Comparison of ENCODE assay signal across 8 cellular contexts in genomic region chr12:123385536-123385935, GRCh38. TPM values are rescaled to one million over a fixed set of nuclear protein-coding genes. Genes with fewer than 3 reads are reported as not detected.
DNase-seq lines count a peak whose midpoint lies in the region; ATAC-seq, FAIRE-seq and TF ChIP-seq lines count a peak whose summit lies in the region.
"Not testable (repeated sequence)": the region's sequence is repeated elsewhere in the genome, so short reads cannot be mapped to it uniquely, and the experiment has no call there.

No MANE protein-coding gene starts in this region.

- POLR2A ChIA-PET in HCT116 (lab: Charles Lee): not testable (repeated sequence)
- POLR2A ChIA-PET in activated naive CD8-positive, alpha-beta T cell treated with anti-CD3 and anti-CD28 coated beads, Interleukin-2, amount 10 ng/mL, durations not matched to agents 7 days and 5 days (lab: Charles Lee): interaction anchor here (0.7 to 5.9 kb wide), 2 partner anchors 11 to 20 kb away, joined by 6 to 86 read pairs; partner anchors contain the start of gene SBNO1
- POLR2A ChIA-PET in endothelial cell of umbilical vein (lab: Charles Lee): interaction anchor here (0.6 kb wide), 1 partner anchor 14 kb away, joined by 3 read pairs; no protein-coding TSS in a partner anchor

- not testable (repeated sequence) for TF ChIP-seq CTCF in HCT116 (IDR thresholded peaks at IDR 0.05 in 2 of 3, conservative IDR thresholded peaks at IDR 0.05 in 1 of 3; ENCODE audit: borderline replicate concordance in 1 of 3, insufficient read depth in 1 of 3, low read depth in 2 of 3, low read length in 2 of 3); NB4 (IDR thresholded peaks at IDR 0.05; ENCODE audit: low read depth, low read length); endothelial cell of umbilical vein (IDR thresholded peaks at IDR 0.05; ENCODE audit: extremely low read depth in 1 of 2, insufficient read depth in 1 of 2, low read depth in 1 of 2, low read length in 2 of 2); keratinocyte (optimal IDR thresholded peaks at IDR 0.05 in 1 of 3, IDR thresholded peaks at IDR 0.05 in 1 of 3, conservative IDR thresholded peaks at IDR 0.05 in 1 of 3; ENCODE audit: extremely low read depth in 1 of 3, insufficient read depth in 2 of 3, low read length in 3 of 3); psoas muscle (IDR thresholded peaks at IDR 0.05)

- BruUV-seq in HCT116 (replicated peaks; lab: Mats Ljungman, UMichigan): not testable (repeated sequence)
- BruUV-seq in endothelial cell of umbilical vein (replicated peaks; lab: Mats Ljungman, UMichigan): TSS peak; percentile 1

- H3K36me3 Mint-ChIP-seq in CD4-positive, CD25-positive, alpha-beta regulatory T cell; activated naive CD8-positive, alpha-beta T cell treated with anti-CD3 and anti-CD28 coated beads, Interleukin-2, amount 10 ng/mL, durations not matched to agents 7 days and 5 days: not testable (repeated sequence)

- not testable (repeated sequence) for H3K9me2 ChIP-seq in HCT116 (ENCODE audit: insufficient read depth)

- dilution Hi-C loops in endothelial cell of umbilical vein (cut with MboI; ENCODE audit: extremely low pct_ligation_motif_present, low sequenced_read_pairs); keratinocyte (cut with MboI; ENCODE audit: extremely low pct_ligation_motif_present, low sequenced_read_pairs): not testable (repeated sequence)

- H3K79me2 ChIP-seq in HCT116 (ENCODE audit: insufficient read depth, low read length) (peaks cover 56% of the 10 kb centered on the region), endothelial cell of umbilical vein (ENCODE audit: control insufficient read depth, insufficient read depth, low read length) (peaks cover 34% of the 10 kb centered on the region), keratinocyte (ENCODE audit: control insufficient read depth, insufficient read depth, low read length) (peaks cover 32% of the 10 kb centered on the region)

- peaks cover 6 to 37% (median 21%) of the 10 kb centered on the region in 4 donors for H3K4me1 Mint-ChIP-seq in CD4-positive, CD25-positive, alpha-beta regulatory T cell
- peaks cover 20% of the 10 kb centered on the region for H3K4me1 Mint-ChIP-seq in activated naive CD8-positive, alpha-beta T cell treated with anti-CD3 and anti-CD28 coated beads, Interleukin-2, amount 10 ng/mL, durations not matched to agents 7 days and 5 days

- not testable (repeated sequence) for ATAC-seq in CD4-positive, CD25-positive, alpha-beta regulatory T cell (ENCODE audit: low read depth in 2 of 2); HCT116; activated naive CD8-positive, alpha-beta T cell treated with anti-CD3 and anti-CD28 coated beads, Interleukin-2, amount 10 ng/mL, durations not matched to agents 7 days and 5 days (ENCODE audit: low read depth); psoas muscle

- RAD21 ChIA-PET in HCT116 (lab: Charles Lee; ENCODE audit: low non-redundant PET in 1 of 2, low total read pairs in 2 of 2, uncharacterized antibody in 2 of 2, unreplicated experiment in 2 of 2): not testable (repeated sequence)

- peak overlapping the region in 3 of 4 donors; percentile 4 to 22 (median 15) for H3K4me3 Mint-ChIP-seq in CD4-positive, CD25-positive, alpha-beta regulatory T cell
- H3K4me3 Mint-ChIP-seq in activated naive CD8-positive, alpha-beta T cell treated with anti-CD3 and anti-CD28 coated beads, Interleukin-2, amount 10 ng/mL, durations not matched to agents 7 days and 5 days: peak overlapping the region; percentile 13

- 91 to 92% (median 92%) methylated on average over 9 of the region's 9 CpGs for WGBS in psoas muscle, 3 donors

- not testable (repeated sequence) for H2AFZ ChIP-seq in HCT116 (ENCODE audit: low read depth, low read length, poor library complexity, severe bottlenecking); endothelial cell of umbilical vein (ENCODE audit: low read depth, low read length); keratinocyte (ENCODE audit: control insufficient read depth, low read length)

- CTCF ChIA-PET in HCT116 (lab: Charles Lee): not testable (repeated sequence)
- CTCF ChIA-PET in endothelial cell of umbilical vein (lab: Charles Lee): interaction anchor here (0.7 kb wide), 1 partner anchor 18 kb away, joined by 5 read pairs; no protein-coding TSS in a partner anchor

- not testable (repeated sequence) for H3K27ac Mint-ChIP-seq in CD4-positive, CD25-positive, alpha-beta regulatory T cell; activated naive CD8-positive, alpha-beta T cell treated with anti-CD3 and anti-CD28 coated beads, Interleukin-2, amount 10 ng/mL, durations not matched to agents 7 days and 5 days

- TF ChIP-seq RAD21 in HCT116 (IDR thresholded peaks at IDR 0.05; ENCODE audit: low read depth): not testable (repeated sequence)

- not testable (repeated sequence) for TF ChIP-seq POLR2A in HCT116 (IDR thresholded peaks at IDR 0.05; ENCODE audit: borderline replicate concordance, extremely low read depth, insufficient read depth, insufficient read length); NB4 (IDR thresholded peaks at IDR 0.05; ENCODE audit: extremely low read depth, insufficient read length); endothelial cell of umbilical vein (IDR thresholded peaks at IDR 0.05; ENCODE audit: low read depth, low read length)

- not testable (repeated sequence) for H3K27me3 ChIP-seq in CD4-positive, CD25-positive, alpha-beta regulatory T cell (ENCODE audit: control insufficient read depth, insufficient read depth, low read length); HCT116 (ENCODE audit: insufficient read depth, low read length); endothelial cell of umbilical vein (ENCODE audit: control insufficient read depth in 2 of 2, insufficient read depth in 2 of 2, low read length in 2 of 2); keratinocyte (ENCODE audit: control insufficient read depth, extremely low read depth, insufficient read depth, low read length); psoas muscle (ENCODE audit: insufficient read depth in 3 of 3, low read length in 2 of 3)

- peaks cover 38% of the 10 kb centered on the region for H3K4me1 ChIP-seq in CD4-positive, CD25-positive, alpha-beta regulatory T cell (ENCODE audit: control insufficient read depth, insufficient read depth, low read length, poor library complexity, severe bottlenecking)
- peaks cover 23 to 44% of the 10 kb centered on the region in 2 experiments for H3K4me1 ChIP-seq in HCT116 (ENCODE audit: control insufficient read depth in 1 of 2, insufficient read depth in 2 of 2, low read length in 2 of 2)
- peaks cover 19% of the 10 kb centered on the region for H3K4me1 ChIP-seq in endothelial cell of umbilical vein (ENCODE audit: control insufficient read depth, extremely low read depth, insufficient read depth, low read length)
- H3K4me1 ChIP-seq in keratinocyte (ENCODE audit: control insufficient read depth, extremely low read depth, insufficient read depth, low read length): peaks cover 26% of the 10 kb centered on the region
- peaks cover 23% of the 10 kb centered on the region for H3K4me1 ChIP-seq in psoas muscle

- H3K36me3 ChIP-seq in CD4-positive, CD25-positive, alpha-beta regulatory T cell (ENCODE audit: control insufficient read depth, insufficient read depth, low read length); HCT116 (ENCODE audit: control insufficient read depth in 1 of 2, insufficient read depth in 2 of 2, low read length in 2 of 2); SK-N-MC (ENCODE audit: insufficient read depth, low read length); endothelial cell of umbilical vein (ENCODE audit: control insufficient read depth in 2 of 2, extremely low read depth in 1 of 2, insufficient read depth in 2 of 2, low read length in 2 of 2); keratinocyte (ENCODE audit: control insufficient read depth in 2 of 2, extremely low read depth in 1 of 2, insufficient read depth in 2 of 2, low read length in 2 of 2); psoas muscle (ENCODE audit: insufficient read depth in 1 of 2, low read depth in 1 of 2): not testable (repeated sequence)

- not testable (repeated sequence) for DNase-seq in CD4-positive, CD25-positive, alpha-beta regulatory T cell; HCT116 (ENCODE audit: low read depth, low spot score); SK-N-MC (ENCODE audit: low read depth, low spot score); activated naive CD8-positive, alpha-beta T cell treated with anti-CD3 and anti-CD28 coated beads, Interleukin-2, amount 10 ng/mL, durations not matched to agents 7 days and 5 days; endothelial cell of umbilical vein (ENCODE audit: low read depth, low spot score); keratinocyte (ENCODE audit: low read depth, low spot score); psoas muscle
- peak; percentile 37 for DNase-seq in NB4 (ENCODE audit: low read depth)

- peak overlapping the region; percentile 96; the same call in 1 of the 2 replicates for H3K4me2 ChIP-seq in HCT116 (ENCODE audit: low read length)
- H3K4me2 ChIP-seq in endothelial cell of umbilical vein (ENCODE audit: insufficient read depth, low read length): not testable (repeated sequence)
- H3K4me2 ChIP-seq in keratinocyte (ENCODE audit: control insufficient read depth, extremely low read depth, insufficient read depth, low read depth, low read length): peak overlapping the region; percentile 86

- not testable (repeated sequence) for H3K9me1 ChIP-seq in endothelial cell of umbilical vein (replicated peaks; ENCODE audit: control insufficient read depth, extremely low read depth, insufficient read depth, low read length); keratinocyte (ENCODE audit: control insufficient read depth, extremely low read depth, insufficient read depth, low read length)

- not testable (repeated sequence) for H3K27me3 Mint-ChIP-seq in CD4-positive, CD25-positive, alpha-beta regulatory T cell; activated naive CD8-positive, alpha-beta T cell treated with anti-CD3 and anti-CD28 coated beads, Interleukin-2, amount 10 ng/mL, durations not matched to agents 7 days and 5 days

- not testable (repeated sequence) for H3K9me3 ChIP-seq in CD4-positive, CD25-positive, alpha-beta regulatory T cell (ENCODE audit: control insufficient read depth in 2 of 2, low read length in 2 of 2); HCT116 (ENCODE audit: control insufficient read depth in 1 of 2, insufficient read depth in 1 of 2, low read depth in 1 of 2, low read length in 2 of 2); SK-N-MC (ENCODE audit: low read depth, low read length); endothelial cell of umbilical vein (replicated peaks; ENCODE audit: control insufficient read depth, insufficient read depth, low read length); keratinocyte (ENCODE audit: control insufficient read depth, low read depth, low read length); psoas muscle

- H3K4me3 ChIP-seq in CD4-positive, CD25-positive, alpha-beta regulatory T cell (ENCODE audit: low read depth, low read length); HCT116 (replicated peaks in 1 of 2; ENCODE audit: low read depth in 1 of 2, low read length in 2 of 2); NB4 (ENCODE audit: low read depth, low read length); endothelial cell of umbilical vein (replicated peaks in 1 of 3; ENCODE audit: insufficient read depth in 1 of 3, low read depth in 1 of 3, low read length in 3 of 3); keratinocyte (ENCODE audit: control insufficient read depth in 2 of 3, extremely low read depth in 1 of 3, insufficient read depth in 2 of 3, low read depth in 1 of 3, low read length in 3 of 3); psoas muscle: not testable (repeated sequence)
- H3K4me3 ChIP-seq in SK-N-MC: peak overlapping the region; percentile 95

- not testable (repeated sequence) for FAIRE-seq in endothelial cell of umbilical vein (lab: Jason Lieb, UNC); keratinocyte (lab: Jason Lieb, UNC)

- intact Hi-C loops in HCT116 (cut with micrococcal nuclease); endothelial cell of umbilical vein (cut with micrococcal nuclease); psoas muscle (cut with DNase I): not testable (repeated sequence)

- not testable (repeated sequence) for H3K9ac ChIP-seq in HCT116 (ENCODE audit: low read length); SK-N-MC (ENCODE audit: insufficient read length); endothelial cell of umbilical vein (replicated peaks; ENCODE audit: extremely low read depth, insufficient read depth, low read length); keratinocyte (ENCODE audit: control insufficient read depth, extremely low read depth, insufficient read depth, low read length)

- H3K27ac ChIP-seq in CD4-positive, CD25-positive, alpha-beta regulatory T cell (ENCODE audit: insufficient read depth, low read length, poor library complexity, severe bottlenecking); HCT116 (ENCODE audit: low read depth, low read length); SK-N-MC; endothelial cell of umbilical vein (ENCODE audit: insufficient read depth, low read depth, low read length): not testable (repeated sequence)
- H3K27ac ChIP-seq in keratinocyte (ENCODE audit: control insufficient read depth, insufficient read depth, low read length) (peak overlapping the region; percentile 67), psoas muscle (peak overlapping the region; percentile 0)

- not testable (repeated sequence) for H4K20me1 ChIP-seq in HCT116 (ENCODE audit: insufficient read depth); endothelial cell of umbilical vein (replicated peaks; ENCODE audit: control insufficient read depth, extremely low read depth, insufficient read depth, low read length); keratinocyte (ENCODE audit: control insufficient read depth, extremely low read depth, insufficient read depth, low read length)

- H3K9me3 Mint-ChIP-seq in CD4-positive, CD25-positive, alpha-beta regulatory T cell; activated naive CD8-positive, alpha-beta T cell treated with anti-CD3 and anti-CD28 coated beads, Interleukin-2, amount 10 ng/mL, durations not matched to agents 7 days and 5 days: not testable (repeated sequence)

RNA-seq across cellular contexts. Expression of gene KMT5A, which starts 1.6 kb away (rescaled TPM):
- 34.9 TPM for total RNA-seq in CD4-positive, CD25-positive, alpha-beta regulatory T cell
- 1 to 10 TPM; 1.2 to 4.6 (median 1.7) TPM for polyA plus RNA-seq in CD4-positive, CD25-positive, alpha-beta regulatory T cell
- total RNA-seq in HCT116 (2021; ENCODE audit: unreplicated experiment) (64.8 TPM), endothelial cell of umbilical vein (75.4 and 77.4 TPM in 2 replicates), psoas muscle (10 to 100 TPM; 15.6 to 29.0 (median 22.0) TPM)
- 39.0 and 47.0 TPM in 2 replicates for polyA plus RNA-seq in HCT116 (2012)
- 10 to 100 TPM; 64.5 to 69.4 TPM for total RNA-seq in activated naive CD8-positive, alpha-beta T cell treated with anti-CD3 and anti-CD28 coated beads, Interleukin-2, amount 10 ng/mL, durations not matched to agents 7 days and 5 days
- polyA plus RNA-seq in endothelial cell of umbilical vein (22.3 and 26.1 TPM in 2 replicates), keratinocyte (19.4 to 39.2 TPM (median 28.6 TPM) in 3 replicates), psoas muscle (10 to 100 TPM; 10.0 to 29.0 (median 17.9) TPM)
- polyA plus RNA-seq in endothelial cell of umbilical vein (2011; cell fraction: cytosol; rRNA removed): 33.6 and 34.2 TPM in 2 replicates
- polyA plus RNA-seq in endothelial cell of umbilical vein (2011; cell fraction: nucleus; rRNA removed): 57.6 and 75.5 TPM in 2 replicates
- polyA plus RNA-seq in endothelial cell of umbilical vein (2012): 52.7 and 58.3 TPM in 2 replicates
- polyA minus RNA-seq in endothelial cell of umbilical vein (22.1 and 25.0 TPM in 2 replicates), keratinocyte (11.3 to 18.4 TPM (median 18.2 TPM) in 3 replicates)
- polyA minus RNA-seq in endothelial cell of umbilical vein (2011; cell fraction: cytosol; rRNA and poly(A)+ RNA removed): 26.3 TPM
- polyA minus RNA-seq in endothelial cell of umbilical vein (2011; cell fraction: nucleus; rRNA and poly(A)+ RNA removed): 27.6 and 37.4 TPM in 2 replicates
- polyA plus RNA-seq in keratinocyte (2011; ENCODE audit: low read depth): 38.0 TPM
- 32.0 and 35.0 TPM in 2 replicates for polyA plus RNA-seq in keratinocyte (2011; cell fraction: cytosol; rRNA removed)
- 32.9 and 35.2 TPM in 2 replicates for polyA plus RNA-seq in keratinocyte (2011; cell fraction: nucleus; rRNA removed)
- 28.7 and 34.0 TPM in 2 replicates for polyA plus RNA-seq in keratinocyte (2012; ENCODE audit: low replicate concordance)
- 21.7 TPM for polyA minus RNA-seq in keratinocyte (2011; cell fraction: cytosol; rRNA and poly(A)+ RNA removed)
- polyA minus RNA-seq in keratinocyte (2011; cell fraction: nucleus; rRNA and poly(A)+ RNA removed): 10.3 and 15.3 TPM in 2 replicates

RNA-seq across cellular contexts. Expression of gene SBNO1, which starts 20.9 kb away (rescaled TPM):
- total RNA-seq in CD4-positive, CD25-positive, alpha-beta regulatory T cell: 36.4 TPM
- 10 to 100 TPM; 27.8 to 34.5 (median 29.6) TPM for polyA plus RNA-seq in CD4-positive, CD25-positive, alpha-beta regulatory T cell
- total RNA-seq in HCT116 (2021; ENCODE audit: unreplicated experiment): 43.8 TPM
- polyA plus RNA-seq in HCT116 (2012): 10.0 and 10.2 TPM in 2 replicates
- total RNA-seq in activated naive CD8-positive, alpha-beta T cell treated with anti-CD3 and anti-CD28 coated beads, Interleukin-2, amount 10 ng/mL, durations not matched to agents 7 days and 5 days: 10 to 100 TPM; 40.7 to 41.1 TPM
- 32.5 and 34.2 TPM in 2 replicates for total RNA-seq in endothelial cell of umbilical vein
- 3.8 and 4.8 TPM in 2 replicates for polyA plus RNA-seq in endothelial cell of umbilical vein
- 4.8 and 5.0 TPM in 2 replicates for polyA plus RNA-seq in endothelial cell of umbilical vein (2011; cell fraction: cytosol; rRNA removed)
- 8.7 and 10.2 TPM in 2 replicates for polyA plus RNA-seq in endothelial cell of umbilical vein (2011; cell fraction: nucleus; rRNA removed)
- polyA plus RNA-seq in endothelial cell of umbilical vein (2012): 17.1 and 24.4 TPM in 2 replicates
- polyA minus RNA-seq in endothelial cell of umbilical vein: 18.1 and 21.6 TPM in 2 replicates
- 15.8 TPM for polyA minus RNA-seq in endothelial cell of umbilical vein (2011; cell fraction: cytosol; rRNA and poly(A)+ RNA removed)
- 10.6 and 14.2 TPM in 2 replicates for polyA minus RNA-seq in endothelial cell of umbilical vein (2011; cell fraction: nucleus; rRNA and poly(A)+ RNA removed)
- polyA plus RNA-seq in keratinocyte: 11.0 to 18.4 TPM (median 12.0 TPM) in 3 replicates
- 40.5 TPM for polyA plus RNA-seq in keratinocyte (2011; ENCODE audit: low read depth)
- 7.3 and 11.4 TPM in 2 replicates for polyA plus RNA-seq in keratinocyte (2011; cell fraction: cytosol; rRNA removed)
- polyA plus RNA-seq in keratinocyte (2011; cell fraction: nucleus; rRNA removed): 11.7 and 15.2 TPM in 2 replicates
- 19.2 and 21.2 TPM in 2 replicates for polyA plus RNA-seq in keratinocyte (2012; ENCODE audit: low replicate concordance)
- 9.0 to 42.9 TPM (median 18.4 TPM) in 3 replicates for polyA minus RNA-seq in keratinocyte
- polyA minus RNA-seq in keratinocyte (2011; cell fraction: cytosol; rRNA and poly(A)+ RNA removed): 14.4 TPM
- polyA minus RNA-seq in keratinocyte (2011; cell fraction: nucleus; rRNA and poly(A)+ RNA removed): 14.5 and 32.3 TPM in 2 replicates
- total RNA-seq in psoas muscle: 10 to 100 TPM; 29.3 to 37.5 (median 31.2) TPM
- 10 to 100 TPM in 2 of 3 donors, 1 to 10 TPM in 1; 6.8 to 49.6 (median 15.0) TPM for polyA plus RNA-seq in psoas muscle

RNA-seq across cellular contexts. Expression of gene RILPL2, which starts 50.9 kb away (rescaled TPM):
- 14.7 TPM for total RNA-seq in CD4-positive, CD25-positive, alpha-beta regulatory T cell
- 10 to 100 TPM; 10.2 to 15.5 (median 10.9) TPM for polyA plus RNA-seq in CD4-positive, CD25-positive, alpha-beta regulatory T cell
- 2.3 TPM for total RNA-seq in HCT116 (2021; ENCODE audit: unreplicated experiment)
- polyA plus RNA-seq in HCT116 (2012): 1.8 and 2.2 TPM in 2 replicates
- total RNA-seq in activated naive CD8-positive, alpha-beta T cell treated with anti-CD3 and anti-CD28 coated beads, Interleukin-2, amount 10 ng/mL, durations not matched to agents 7 days and 5 days: 1 to 10 TPM; 5.3 to 5.5 TPM
- 4.6 and 7.2 TPM in 2 replicates for total RNA-seq in endothelial cell of umbilical vein
- 3.0 and 3.3 TPM in 2 replicates for polyA plus RNA-seq in endothelial cell of umbilical vein
- polyA plus RNA-seq in endothelial cell of umbilical vein (2011; cell fraction: cytosol; rRNA removed): 4.7 and 5.1 TPM in 2 replicates
- polyA plus RNA-seq in endothelial cell of umbilical vein (2011; cell fraction: nucleus; rRNA removed): 2.3 and 2.6 TPM in 2 replicates
- 5.0 and 5.1 TPM in 2 replicates for polyA plus RNA-seq in endothelial cell of umbilical vein (2012)
- 1.8 and 2.3 TPM in 2 replicates for polyA minus RNA-seq in endothelial cell of umbilical vein
- polyA minus RNA-seq in endothelial cell of umbilical vein (2011; cell fraction: cytosol; rRNA and poly(A)+ RNA removed): 1.4 TPM
- polyA minus RNA-seq in endothelial cell of umbilical vein (2011; cell fraction: nucleus; rRNA and poly(A)+ RNA removed): 1.2 and 1.6 TPM in 2 replicates
- polyA plus RNA-seq in keratinocyte: 2.1 to 3.6 TPM (median 3.2 TPM) in 3 replicates
- polyA plus RNA-seq in keratinocyte (2011; ENCODE audit: low read depth): 0.79 TPM
- polyA plus RNA-seq in keratinocyte (2011; cell fraction: cytosol; rRNA removed): 3.3 TPM in 2 replicates
- polyA plus RNA-seq in keratinocyte (2011; cell fraction: nucleus; rRNA removed): 2.0 TPM in 2 replicates
- 1.4 and 3.8 TPM in 2 replicates for polyA plus RNA-seq in keratinocyte (2012; ENCODE audit: low replicate concordance)
- 1.1 to 1.7 TPM (median 1.3 TPM) in 3 replicates for polyA minus RNA-seq in keratinocyte
- polyA minus RNA-seq in keratinocyte (2011; cell fraction: cytosol; rRNA and poly(A)+ RNA removed): 1.5 TPM
- 0.53 and 0.70 TPM in 2 replicates for polyA minus RNA-seq in keratinocyte (2011; cell fraction: nucleus; rRNA and poly(A)+ RNA removed)
- 1 to 10 TPM in 3 of 4 donors, under 1 TPM in 1; 0.69 to 1.2 (median 1.1) TPM for total RNA-seq in psoas muscle
- 1 to 10 TPM; 1.1 to 1.6 (median 1.2) TPM for polyA plus RNA-seq in psoas muscle
